ENCODE assay signal across 8 cellular contexts in the genomic region with DNA sequence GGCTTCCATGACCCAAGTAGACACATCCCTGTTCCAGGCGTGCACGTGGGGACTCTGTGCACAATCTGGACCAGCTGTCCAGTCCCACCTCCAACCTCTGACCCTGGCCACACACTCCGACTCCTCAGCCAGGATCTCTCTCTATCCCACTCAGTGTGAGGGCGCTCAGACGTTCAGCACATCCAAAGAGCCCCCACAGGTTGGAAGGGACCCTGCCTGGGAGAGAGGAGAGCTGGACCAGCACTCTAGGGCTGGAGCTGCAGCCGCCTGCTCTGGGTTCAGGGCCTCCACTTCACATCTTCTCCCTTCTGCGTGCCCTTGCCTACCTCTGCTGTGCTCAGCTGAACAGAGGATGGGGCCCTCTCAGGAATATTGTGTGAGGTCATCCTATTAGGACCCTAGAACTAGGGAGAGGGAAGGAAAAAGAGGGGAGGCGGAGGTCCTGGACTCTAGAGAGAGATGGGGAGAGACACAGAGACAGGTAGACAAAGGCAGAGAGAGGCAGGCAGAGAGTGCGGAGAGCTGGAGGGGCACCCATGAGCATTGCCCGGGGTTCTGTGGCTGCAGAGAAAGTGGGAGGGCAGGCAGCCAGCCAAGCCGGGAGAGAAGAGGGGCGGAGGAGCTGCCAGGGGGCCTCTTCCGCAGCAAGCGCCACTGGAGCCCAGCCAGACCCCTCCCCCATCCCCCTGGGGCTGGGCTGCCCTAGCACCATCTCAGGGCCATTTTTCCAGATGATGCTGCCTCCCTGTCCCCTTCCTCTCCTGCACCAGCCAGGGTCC. TPM values are rescaled to one million over a fixed set of nuclear protein-coding genes. Genes with fewer than 3 reads are reported as not detected.
DNase-seq lines count a peak whose midpoint lies in the region; ATAC-seq and TF ChIP-seq lines count a peak whose summit lies in the region.

No MANE protein-coding gene starts in this region.

- no peaks in the 10 kb centered on the region for H3K27me3 ChIP-seq in upper lobe of right lung

- no peaks in the 10 kb centered on the region for H3K9me3 ChIP-seq in upper lobe of right lung

- no peaks in the 10 kb centered on the region for H3K9me3 Mint-ChIP-seq in activated naive CD4-positive, alpha-beta T cell treated with anti-CD3 and anti-CD28 coated beads, Interleukin-2, amount 10 ng/mL, durations not matched to agents 7 days and 5 days
- H3K9me3 Mint-ChIP-seq in activated CD8-positive, alpha-beta T cell treated with anti-CD3 and anti-CD28 coated beads, Interleukin-2, amount 10 ng/mL, durations not matched to agents 7 days and 5 days (ENCODE audit: insufficient read depth): no peaks in the 10 kb centered on the region

- POLR2A ChIA-PET in activated CD8-positive, alpha-beta T cell treated with anti-CD3 and anti-CD28 coated beads, Interleukin-2, amount 10 ng/mL, durations not matched to agents 7 days and 5 days (lab: Charles Lee): interaction anchor here (1.1 kb wide), 1 partner anchor 11 kb away, joined by 3 read pairs; no protein-coding TSS in a partner anchor

- H3K4me1 ChIP-seq in upper lobe of right lung: peaks cover 14% of the 10 kb centered on the region

- H3K4me3 Mint-ChIP-seq in activated naive CD4-positive, alpha-beta T cell treated with anti-CD3 and anti-CD28 coated beads, Interleukin-2, amount 10 ng/mL, durations not matched to agents 7 days and 5 days: peak overlapping the region; percentile 58
- peak overlapping the region; percentile 34 for H3K4me3 Mint-ChIP-seq in activated CD8-positive, alpha-beta T cell treated with anti-CD3 and anti-CD28 coated beads, Interleukin-2, amount 10 ng/mL, durations not matched to agents 7 days and 5 days

- H3K36me3 Mint-ChIP-seq in activated naive CD4-positive, alpha-beta T cell treated with anti-CD3 and anti-CD28 coated beads, Interleukin-2, amount 10 ng/mL, durations not matched to agents 7 days and 5 days: no peaks in the 10 kb centered on the region
- no peaks in the 10 kb centered on the region for H3K36me3 Mint-ChIP-seq in activated CD8-positive, alpha-beta T cell treated with anti-CD3 and anti-CD28 coated beads, Interleukin-2, amount 10 ng/mL, durations not matched to agents 7 days and 5 days (ENCODE audit: low read depth)

- H3K36me3 ChIP-seq in upper lobe of right lung: no peaks in the 10 kb centered on the region

- no peak for TF ChIP-seq CTCF in upper lobe of right lung (IDR thresholded peaks at IDR 0.05)

- no peak for DNase-seq in activated naive CD4-positive, alpha-beta T cell treated with anti-CD3 and anti-CD28 coated beads, Interleukin-2, amount 10 ng/mL, durations not matched to agents 7 days and 5 days
- no peak for DNase-seq in activated naive CD4-positive, alpha-beta T cell treated with anti-CD3 and anti-CD28 coated beads, Interleukin-2, amount 50 U/mL, for 16 hours
- DNase-seq in activated CD8-positive, alpha-beta T cell treated with anti-CD3 and anti-CD28 coated beads, Interleukin-2, amount 10 ng/mL, durations not matched to agents 7 days and 5 days: no peak
- DNase-seq in left lobe of liver (ENCODE audit: low spot score) (no peak), upper lobe of right lung (no peak), NCI-H2196 (lab: John Stamatoyannopoulos, UW; ENCODE audit: unreplicated experiment) (no peak), sciatic nerve (ENCODE audit: low spot score) (no peak), NAMALWA (ENCODE audit: low spot score) (no peak)

- no peak overlapping the region for H3K27ac Mint-ChIP-seq in activated naive CD4-positive, alpha-beta T cell treated with anti-CD3 and anti-CD28 coated beads, Interleukin-2, amount 10 ng/mL, durations not matched to agents 7 days and 5 days
- H3K27ac Mint-ChIP-seq in activated CD8-positive, alpha-beta T cell treated with anti-CD3 and anti-CD28 coated beads, Interleukin-2, amount 10 ng/mL, durations not matched to agents 7 days and 5 days: no peak overlapping the region

- H3K4me1 Mint-ChIP-seq in activated naive CD4-positive, alpha-beta T cell treated with anti-CD3 and anti-CD28 coated beads, Interleukin-2, amount 10 ng/mL, durations not matched to agents 7 days and 5 days: peaks cover 10% of the 10 kb centered on the region
- peaks cover 10% of the 10 kb centered on the region for H3K4me1 Mint-ChIP-seq in activated CD8-positive, alpha-beta T cell treated with anti-CD3 and anti-CD28 coated beads, Interleukin-2, amount 10 ng/mL, durations not matched to agents 7 days and 5 days (ENCODE audit: low read depth)

- CTCF ChIA-PET in activated naive CD4-positive, alpha-beta T cell treated with anti-CD3 and anti-CD28 coated beads, Interleukin-2, amount 10 ng/mL, durations not matched to agents 7 days and 5 days (lab: Charles Lee): interaction anchor here (0.8 kb wide), 1 partner anchor 18 kb away, joined by 4 read pairs; no protein-coding TSS in a partner anchor
- CTCF ChIA-PET in activated CD8-positive, alpha-beta T cell treated with anti-CD3 and anti-CD28 coated beads, Interleukin-2, amount 10 ng/mL, durations not matched to agents 7 days and 5 days (lab: Charles Lee): interaction anchor here (0.8 to 1.4 kb wide), 3 partner anchors 21 to 225 kb away, joined by 3 read pairs; no protein-coding TSS in a partner anchor

- ATAC-seq in activated CD8-positive, alpha-beta T cell treated with anti-CD3 and anti-CD28 coated beads, Interleukin-2, amount 10 ng/mL, durations not matched to agents 7 days and 5 days: no peak
- ATAC-seq in left lobe of liver (peak; percentile 14), upper lobe of right lung (no peak), sciatic nerve (no peak)

- H3K27me3 Mint-ChIP-seq in activated naive CD4-positive, alpha-beta T cell treated with anti-CD3 and anti-CD28 coated beads, Interleukin-2, amount 10 ng/mL, durations not matched to agents 7 days and 5 days: peaks cover 74% of the 10 kb centered on the region
- peaks cover 40% of the 10 kb centered on the region for H3K27me3 Mint-ChIP-seq in activated CD8-positive, alpha-beta T cell treated with anti-CD3 and anti-CD28 coated beads, Interleukin-2, amount 10 ng/mL, durations not matched to agents 7 days and 5 days (ENCODE audit: low read depth)

- peak overlapping the region; percentile 49 for H3K4me3 ChIP-seq in upper lobe of right lung

- no peak overlapping the region for H3K27ac ChIP-seq in upper lobe of right lung

- intact Hi-C loops in upper lobe of right lung (cut with DNase I) (no loop called here), sciatic nerve (cut with DNase I) (no loop called here)

RNA-seq across cellular contexts. Expression of a gene that starts 8.2 kb away (rescaled TPM):
- 10 to 100 TPM; 28.9 to 29.8 TPM for total RNA-seq in activated CD8-positive, alpha-beta T cell treated with anti-CD3 and anti-CD28 coated beads, Interleukin-2, amount 10 ng/mL, durations not matched to agents 7 days and 5 days
- total RNA-seq in left lobe of liver: 102 TPM
- total RNA-seq in upper lobe of right lung: 669 TPM
- 703 TPM for total RNA-seq in sciatic nerve

RNA-seq across cellular contexts. Expression of a gene that starts 58.0 kb away (rescaled TPM):
- total RNA-seq in activated CD8-positive, alpha-beta T cell treated with anti-CD3 and anti-CD28 coated beads, Interleukin-2, amount 10 ng/mL, durations not matched to agents 7 days and 5 days: under 1 TPM; 0.55 to 0.81 TPM
- total RNA-seq in left lobe of liver: not detected
- not detected for total RNA-seq in upper lobe of right lung
- total RNA-seq in sciatic nerve: 0.36 TPM
